1 cellular context compared by ENCODE assay signal in genomic region chr17:2336215-2337151, GRCh38.
TF ChIP-seq lines count a peak whose summit lies in the region.

Gene TSR1, minus strand, starts transcription at chr17:2336457. Its CDS starts 30 bp downstream, at chr17:2336427.

TF ChIP-seq in K562, 482 proteins besides CTCF, POLR2A, EP300 and RAD21 (continued from another document and continues in another):
- TF ChIP-seq HINFP (tag; conservative IDR thresholded peaks at IDR 0.05; ENCODE audit: low read depth) (no peak), ZNF316 (IDR thresholded peaks at IDR 0.05) (no peak), BRF1 (IDR thresholded peaks at IDR 0.05; ENCODE audit: borderline replicate concordance, extremely low read depth, insufficient read length) (no peak), RREB1 (CRISPR knock-in tag; IDR thresholded peaks at IDR 0.05) (no peak), MITF (IDR thresholded peaks at IDR 0.05) (no peak), RFX5 (IDR thresholded peaks at IDR 0.05; ENCODE audit: low read depth, low read length) (no peak), GABPB2 (CRISPR knock-in tag; conservative IDR thresholded peaks at IDR 0.05) (no peak), PML (IDR thresholded peaks at IDR 0.05; ENCODE audit: low read length) (peak; percentile 74; the same call in 1 of the 2 replicates), MXI1 (IDR thresholded peaks at IDR 0.05; ENCODE audit: low read depth, low read length) (peak; percentile 79), ZNF277 (CRISPR knock-in tag; IDR thresholded peaks at IDR 0.05; ENCODE audit: borderline replicate concordance) (no peak), TCF7 (IDR thresholded peaks at IDR 0.05; ENCODE audit: borderline replicate concordance) (no peak), L3MBTL2 (IDR thresholded peaks at IDR 0.05) (peak; percentile 86), RBM34 (IDR thresholded peaks at IDR 0.05; ENCODE audit: borderline replicate concordance, insufficient read depth, low read length) (no peak), HDAC6 (IDR thresholded peaks at IDR 0.05; ENCODE audit: low read depth, low read length) (no peak), SNRNP70 (optimal IDR thresholded peaks at IDR 0.05; ENCODE audit: low read depth, low read length) (no peak), ZNF121 (CRISPR knock-in tag; conservative IDR thresholded peaks at IDR 0.05) (no peak), RFX1 (IDR thresholded peaks at IDR 0.05) (no peak), CBFB (CRISPR knock-in tag; IDR thresholded peaks at IDR 0.05) (no peak; the same call in 1 of the 2 replicates), VEZF1 (CRISPR knock-in tag; IDR thresholded peaks at IDR 0.05) (peak; percentile 48), FOXA3 (CRISPR knock-in tag; conservative IDR thresholded peaks at IDR 0.05 in 1 of 2, IDR thresholded peaks at IDR 0.05 in 1 of 2) (no peak), POLR3A (IDR thresholded peaks at IDR 0.05; ENCODE audit: borderline replicate concordance, extremely low read depth, insufficient read depth, insufficient read length) (no peak), NFYB (IDR thresholded peaks at IDR 0.05; ENCODE audit: extremely low read depth, insufficient read length) (no peak), PURB (CRISPR knock-in tag; IDR thresholded peaks at IDR 0.05; ENCODE audit: low read depth) (no peak), MED1 (CRISPR knock-in tag; IDR thresholded peaks at IDR 0.05; ENCODE audit: borderline replicate concordance) (no peak), ZNF395 (CRISPR knock-in tag; IDR thresholded peaks at IDR 0.05) (no peak), RBM17 (IDR thresholded peaks at IDR 0.05; ENCODE audit: borderline replicate concordance, low read depth, low read length) (no peak), HDAC3 (IDR thresholded peaks at IDR 0.05; ENCODE audit: borderline replicate concordance, partially characterized antibody) (no peak), DDX20 (tag; IDR thresholded peaks at IDR 0.05; ENCODE audit: low read depth) (no peak), ARID4B (CRISPR knock-in tag; IDR thresholded peaks at IDR 0.05) (peak; percentile 66; the same call in 1 of the 2 replicates), ZBTB11 (CRISPR knock-in tag; IDR thresholded peaks at IDR 0.05) (peak in 1 of 3 experiments; percentile 57; a peak in 2 of 6 replicates), HBP1 (CRISPR knock-in tag; IDR thresholded peaks at IDR 0.05) (no peak), ELF4 (CRISPR knock-in tag; IDR thresholded peaks at IDR 0.05) (no peak), ZNF778 (CRISPR knock-in tag; IDR thresholded peaks at IDR 0.05) (no peak)
